17 cellular contexts compared by ENCODE assay signal in the genomic region with DNA sequence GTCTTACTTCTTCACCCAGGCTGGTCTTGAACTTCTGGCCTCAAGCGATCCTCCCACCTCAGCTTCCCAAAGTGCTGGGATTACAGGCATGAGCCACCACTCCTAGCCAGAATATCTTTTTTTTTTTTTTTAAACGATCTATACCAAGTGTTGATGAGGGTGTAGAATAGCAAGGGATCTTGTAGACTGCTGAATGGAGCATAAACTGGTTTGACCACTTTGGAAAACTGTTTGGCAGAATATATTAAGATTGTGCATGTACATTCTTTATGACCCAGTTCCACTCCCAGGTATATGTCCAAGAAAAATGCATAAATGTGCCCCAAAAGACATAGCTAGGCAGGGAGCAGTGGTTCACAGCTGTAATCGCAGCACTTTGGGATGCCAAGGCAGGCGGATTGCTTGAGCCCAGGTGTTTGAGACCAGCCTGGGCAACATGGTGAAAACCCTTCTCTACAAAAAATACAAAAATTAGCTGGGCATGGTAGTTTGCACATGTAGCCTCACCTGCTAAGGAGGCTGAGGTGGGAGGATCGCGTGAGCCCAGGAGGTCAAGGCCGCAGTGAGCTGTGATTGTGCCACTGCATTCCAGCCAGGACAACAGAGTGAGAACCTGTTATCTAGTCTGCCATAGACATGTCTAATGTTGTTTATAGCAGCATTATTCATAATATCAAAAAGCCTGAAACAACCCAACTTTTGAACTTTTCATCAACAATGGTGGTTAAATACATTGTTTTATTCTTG.
DNase-seq lines count a peak whose midpoint lies in the region; ATAC-seq and TF ChIP-seq lines count a peak whose summit lies in the region.
"Had no signal": no experiment of that assay in that cellular context is flagged by ENCODE, and none has a peak within 500 bp of the region (broad histone marks: within the 10 kb centered on the region; RNA-seq: fewer than 3 reads in every experiment).

No MANE protein-coding gene starts in this region.

- WGBS in aorta, 2 donors, result 98 to 99% methylated on average over 7 of the region's 7 CpGs

- peak overlapping the region in 5 of 7 donors; percentile 30 to 79 (median 65) for H3K27ac Mint-ChIP-seq in CD4-positive, alpha-beta memory T cell
- H3K27ac Mint-ChIP-seq in activated naive CD8-positive, alpha-beta T cell treated with anti-CD3 and anti-CD28 coated beads, Interleukin-2, amount 50 U/mL, for 24 hours, result peak overlapping the region; percentile 69
- H3K27ac Mint-ChIP-seq: IgD-negative memory B cell had no signal

- H3K27ac ChIP-seq in CD4-positive, alpha-beta memory T cell (ENCODE audit: low read depth, low read length), result no peak overlapping the region
- H3K27ac ChIP-seq in osteoblast (ENCODE audit: low read depth, low read length) (peak overlapping the region; percentile 68), aorta (ENCODE audit: low read depth in 1 of 2, low read length in 2 of 2) (no peak overlapping the region)
- H3K27ac ChIP-seq: RWPE1 had no signal

- intact Hi-C loops in CD4-positive, alpha-beta memory T cell (cut with micrococcal nuclease), result no loop called here
- intact Hi-C loops in aorta (cut with DNase I), result no loop called here

- no peak overlapping the region for H3K4me3 Mint-ChIP-seq in CD4-positive, alpha-beta memory T cell
- no peak overlapping the region for H3K4me3 Mint-ChIP-seq in activated naive CD8-positive, alpha-beta T cell treated with anti-CD3 and anti-CD28 coated beads, Interleukin-2, amount 50 U/mL, for 24 hours
- H3K4me3 Mint-ChIP-seq: IgD-negative memory B cell had no signal

- no peaks in the 10 kb centered on the region for H3K9me3 ChIP-seq in CD4-positive, alpha-beta memory T cell (ENCODE audit: control insufficient read depth in 1 of 2, low read length in 2 of 2)
- H3K9me3 ChIP-seq in osteoblast (ENCODE audit: low read depth, low read length) (no peaks in the 10 kb centered on the region), aorta (ENCODE audit: control insufficient read depth, low read length) (no peaks in the 10 kb centered on the region)
- H3K9me3 ChIP-seq: HAP-1 had no signal

- DNase-seq in NCI-H510A treated with DMSO at 0.1 percent for 48 hours (lab: John Stamatoyannopoulos, UW) (peak; percentile 9), NCI-H510A (lab: John Stamatoyannopoulos, UW) (no peak), osteoblast (ENCODE audit: insufficient read length, low spot score, missing footprints) (no peak), aorta (no peak), medulla oblongata (ENCODE audit: extremely low spot score) (no peak), NCI-H1930 (lab: John Stamatoyannopoulos, UW) (no peak)
- no peak for DNase-seq in CD4-positive, alpha-beta memory T cell
- no peak for DNase-seq in activated naive CD8-positive, alpha-beta T cell treated with anti-CD3 and anti-CD28 coated beads, Interleukin-2, amount 50 U/mL, for 24 hours
- DNase-seq: Kasumi-1, NCI-H1105 treated with DMSO at 0.1 percent for 48 hours, NCI-H1694 treated with DMSO at 0.1 percent for 48 hours, NCI-H2171, NCI-H446, NCI-H748 treated with DMSO at 0.1 percent for 48 hours had no signal

- H3K36me3 ChIP-seq in CD4-positive, alpha-beta memory T cell (ENCODE audit: insufficient read depth, low read length), result peaks cover 28% of the 10 kb centered on the region
- H3K36me3 ChIP-seq in osteoblast (ENCODE audit: insufficient read depth, low read length) (peaks cover 26% of the 10 kb centered on the region), aorta (ENCODE audit: control insufficient read depth in 1 of 2, insufficient read depth in 2 of 2, low read length in 1 of 2) (peaks cover 0 to 6% of the 10 kb centered on the region in 2 donors)

- POLR2A ChIA-PET in CD4-positive, alpha-beta memory T cell (lab: Charles Lee; ENCODE audit: partially characterized antibody), result interaction anchor here (1.0 kb wide), 1 partner anchor 97 kb away, joined by 3 read pairs; no protein-coding TSS in a partner anchor

- H3K27me3 ChIP-seq in CD4-positive, alpha-beta memory T cell (ENCODE audit: insufficient read depth, low read length), result no peaks in the 10 kb centered on the region
- H3K27me3 ChIP-seq in osteoblast (ENCODE audit: insufficient read depth, low read length), result no peaks in the 10 kb centered on the region
- H3K27me3 ChIP-seq in aorta (ENCODE audit: control insufficient read depth in 1 of 2, insufficient read depth in 2 of 2, low read length in 1 of 2), result no peaks in the 10 kb centered on the region

- no peaks in the 10 kb centered on the region for H3K79me2 ChIP-seq in osteoblast (ENCODE audit: insufficient read depth, low read length)

- no peak overlapping the region for H2AFZ ChIP-seq in osteoblast (ENCODE audit: low read length)

- no peak for ATAC-seq in activated naive CD8-positive, alpha-beta T cell treated with anti-CD3 and anti-CD28 coated beads, Interleukin-2, amount 50 U/mL, for 24 hours
- ATAC-seq in aorta (ENCODE audit: low FRiP score), result no peak

- H3K9me3 Mint-ChIP-seq in CD4-positive, alpha-beta memory T cell, result peaks cover 0 to 9% (median 7%) of the 10 kb centered on the region in 8 donors
- peaks cover 10% of the 10 kb centered on the region for H3K9me3 Mint-ChIP-seq in activated naive CD8-positive, alpha-beta T cell treated with anti-CD3 and anti-CD28 coated beads, Interleukin-2, amount 50 U/mL, for 24 hours

- TF ChIP-seq CTCF in osteoblast (IDR thresholded peaks at IDR 0.05; ENCODE audit: extremely low read depth, low read depth, low read length), result no peak

- H3K4me1 ChIP-seq in CD4-positive, alpha-beta memory T cell (ENCODE audit: insufficient read depth, low read length), result no peaks in the 10 kb centered on the region
- H3K4me1 ChIP-seq in osteoblast (ENCODE audit: insufficient read depth, low read length) (peaks cover 10% of the 10 kb centered on the region), aorta (ENCODE audit: control insufficient read depth in 1 of 2, insufficient read depth in 2 of 2, low read length in 2 of 2) (no peaks in the 10 kb centered on the region)
- H3K4me1 ChIP-seq: HAP-1 had no signal

- no peaks in the 10 kb centered on the region for H3K27me3 Mint-ChIP-seq in CD4-positive, alpha-beta memory T cell
- no peaks in the 10 kb centered on the region for H3K27me3 Mint-ChIP-seq in activated naive CD8-positive, alpha-beta T cell treated with anti-CD3 and anti-CD28 coated beads, Interleukin-2, amount 50 U/mL, for 24 hours
- H3K27me3 Mint-ChIP-seq: IgD-negative memory B cell had no signal

- H3K36me3 Mint-ChIP-seq in CD4-positive, alpha-beta memory T cell, result peaks cover 69 to 71% of the 10 kb centered on the region in 2 donors
- H3K36me3 Mint-ChIP-seq in activated naive CD8-positive, alpha-beta T cell treated with anti-CD3 and anti-CD28 coated beads, Interleukin-2, amount 50 U/mL, for 24 hours (ENCODE audit: low read depth), result peaks cover 81% of the 10 kb centered on the region

- H3K4me3 ChIP-seq in CD4-positive, alpha-beta memory T cell (ENCODE audit: low read length in 2 of 2), result no peak overlapping the region
- H3K4me3 ChIP-seq in osteoblast (ENCODE audit: insufficient read depth, low read length) (no peak overlapping the region), aorta (ENCODE audit: low read length in 2 of 2) (no peak overlapping the region)
- H3K4me3 ChIP-seq: HAP-1 had no signal

- H3K4me1 Mint-ChIP-seq in CD4-positive, alpha-beta memory T cell, result peaks cover 12 to 26% (median 17%) of the 10 kb centered on the region in 4 donors
- H3K4me1 Mint-ChIP-seq in activated naive CD8-positive, alpha-beta T cell treated with anti-CD3 and anti-CD28 coated beads, Interleukin-2, amount 50 U/mL, for 24 hours, result peaks cover 64% of the 10 kb centered on the region

- CTCF ChIA-PET in CD4-positive, alpha-beta memory T cell (lab: Charles Lee; ENCODE audit: partially characterized antibody), result no interaction called here

- H3K4me2 ChIP-seq in osteoblast (ENCODE audit: insufficient read depth, low read length), result no peak overlapping the region

- no peaks in the 10 kb centered on the region for H4K20me1 ChIP-seq in osteoblast (ENCODE audit: insufficient read depth, low read length)
